In genomic region chr3:14475601-14476000, GRCh38 we compare ENCODE assay signal across 16 cellular contexts.
DNase-seq lines count a peak whose midpoint lies in the region; ATAC-seq, FAIRE-seq and TF ChIP-seq lines count a peak whose summit lies in the region.
"Had no signal": no experiment of that assay in that cellular context is flagged by ENCODE, and none has a peak within 500 bp of the region (broad histone marks: within the 10 kb centered on the region; RNA-seq: fewer than 3 reads in every experiment).

No MANE protein-coding gene starts in this region.

- no peak for FAIRE-seq in RCC 7860 (lab: Jason Lieb, UNC)
- FAIRE-seq: GM12878, GM18507 had no signal

- TF ChIP-seq CTCF in fibroblast of villous mesenchyme (IDR thresholded peaks at IDR 0.05; ENCODE audit: insufficient read depth, low read depth, low read length) = no peak
- no peak for TF ChIP-seq CTCF in nephron progenitor cell (IDR thresholded peaks at IDR 0.05)

- H3K4me1 Mint-ChIP-seq in stimulated activated naive CD8-positive, alpha-beta T cell treated with anti-CD3 and anti-CD28 coated beads, Interleukin-15, Interleukin-2, amounts not matched to agents 100 ng/mL and 50 ng/mL, for 24 hours (ENCODE audit: low read depth) = peaks cover 6% of the 10 kb centered on the region
- H3K4me1 Mint-ChIP-seq in nephron progenitor cell = peaks cover 35% of the 10 kb centered on the region
- H3K4me1 Mint-ChIP-seq: B cell, GM23338 had no signal

- no peak overlapping the region for H3K4me3 Mint-ChIP-seq in stimulated activated naive CD8-positive, alpha-beta T cell treated with anti-CD3 and anti-CD28 coated beads, Interleukin-15, Interleukin-2, amounts not matched to agents 100 ng/mL and 50 ng/mL, for 24 hours
- H3K4me3 Mint-ChIP-seq in nephron progenitor cell = no peak overlapping the region
- H3K4me3 Mint-ChIP-seq: B cell; CD4-positive, alpha-beta T cell; GM23338 had no signal

- H3K9me3 Mint-ChIP-seq in stimulated activated naive CD8-positive, alpha-beta T cell treated with anti-CD3 and anti-CD28 coated beads, Interleukin-15, Interleukin-2, amounts not matched to agents 100 ng/mL and 50 ng/mL, for 24 hours = no peaks in the 10 kb centered on the region
- peaks cover 15% of the 10 kb centered on the region for H3K9me3 Mint-ChIP-seq in nephron progenitor cell
- H3K9me3 Mint-ChIP-seq: CD4-positive, alpha-beta T cell; GM23338 had no signal

- no peaks in the 10 kb centered on the region for H3K27me3 Mint-ChIP-seq in stimulated activated naive CD8-positive, alpha-beta T cell treated with anti-CD3 and anti-CD28 coated beads, Interleukin-15, Interleukin-2, amounts not matched to agents 100 ng/mL and 50 ng/mL, for 24 hours
- H3K27me3 Mint-ChIP-seq in nephron progenitor cell (ENCODE audit: low read depth, poor library complexity) = peaks cover 13% of the 10 kb centered on the region
- H3K27me3 Mint-ChIP-seq: B cell; CD4-positive, alpha-beta T cell had no signal

- peaks cover 78% of the 10 kb centered on the region for H3K36me3 Mint-ChIP-seq in stimulated activated naive CD8-positive, alpha-beta T cell treated with anti-CD3 and anti-CD28 coated beads, Interleukin-15, Interleukin-2, amounts not matched to agents 100 ng/mL and 50 ng/mL, for 24 hours (ENCODE audit: low read depth)
- H3K36me3 Mint-ChIP-seq in nephron progenitor cell (ENCODE audit: low read depth) = peaks cover 91% of the 10 kb centered on the region

- no peak for DNase-seq in stimulated activated naive CD8-positive, alpha-beta T cell treated with anti-CD3 and anti-CD28 coated beads, Interleukin-15, Interleukin-2, amounts not matched to agents 100 U/mL and 50 U/mL, for 24 hours
- DNase-seq in fibroblast of villous mesenchyme (ENCODE audit: low read depth) = peak; percentile 46
- no peak for DNase-seq in nephron progenitor cell
- no peak for DNase-seq in RCC 7860 (ENCODE audit: low spot score)
- DNase-seq in stimulated activated naive CD4-positive, alpha-beta T cell treated with Interleukin-2 at 50 U/mL for 16 hours (lab: John Stamatoyannopoulos, UW) = no peak
- DNase-seq: C1 segment of cervical spinal cord; Calu3; CD4-positive, alpha-beta T cell; DMS 273 treated with DMSO at 0.1 percent for 48 hours; H7 had no signal

- H3K4me3 ChIP-seq in fibroblast of villous mesenchyme (ENCODE audit: low read depth, low read length) = no peak overlapping the region
- H3K4me3 ChIP-seq: GM12878, GM23338 had no signal

- peak overlapping the region; percentile 52 for H3K27ac Mint-ChIP-seq in stimulated activated naive CD8-positive, alpha-beta T cell treated with anti-CD3 and anti-CD28 coated beads, Interleukin-15, Interleukin-2, amounts not matched to agents 100 ng/mL and 50 ng/mL, for 24 hours
- H3K27ac Mint-ChIP-seq in nephron progenitor cell = peak overlapping the region; percentile 77
- H3K27ac Mint-ChIP-seq: B cell; CD4-positive, alpha-beta T cell; GM23338 had no signal

- no peak for ATAC-seq in stimulated activated naive CD8-positive, alpha-beta T cell treated with anti-CD3 and anti-CD28 coated beads, Interleukin-15, Interleukin-2, amounts not matched to agents 100 U/mL and 50 U/mL, for 24 hours
- no peak for ATAC-seq in GM19395 (IDR thresholded peaks at IDR 0.05; ENCODE audit: unreplicated experiment)
- ATAC-seq: GM12878, GM23338 had no signal
